In the genomic region with DNA sequence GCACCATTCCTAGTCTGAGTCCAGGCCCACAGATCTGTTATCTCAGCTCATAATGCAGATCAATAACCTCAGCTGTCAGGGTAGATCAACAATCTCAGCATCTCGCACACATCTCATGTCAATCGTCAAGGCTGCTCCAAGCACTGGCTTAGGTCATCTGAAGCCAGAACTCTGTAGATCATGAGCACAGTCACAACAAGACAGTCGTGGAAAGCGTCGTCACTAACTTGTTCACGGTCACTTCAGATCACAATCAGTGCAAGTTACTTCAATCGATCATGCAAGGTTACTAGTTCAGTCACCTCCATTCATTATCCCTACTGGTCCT, we compare ENCODE assay signal across 8 cellular contexts.
A peak's percentile ranks its signal among the peaks of the same experiment; 100 is the strongest.
DNase-seq lines count a peak whose midpoint lies in the region; ATAC-seq, FAIRE-seq and TF ChIP-seq lines count a peak whose summit lies in the region.

No MANE protein-coding gene starts in this region.

- no peaks in the 10 kb centered on the region for H3K36me3 ChIP-seq in skeletal muscle tissue (ENCODE audit: control insufficient read depth in 3 of 3, insufficient read depth in 3 of 3, low read length in 3 of 3)

- H3K4me3 ChIP-seq in skeletal muscle tissue (ENCODE audit: low read length in 3 of 3), result peak overlapping the region; percentile 93 to 100 (median 95)

- peaks cover 46% of the 10 kb centered on the region for H3K4me1 Mint-ChIP-seq in activated CD8-positive, alpha-beta memory T cell treated with anti-CD3 and anti-CD28 coated beads, Interleukin-2, amount 10 ng/mL, durations not matched to agents 7 days and 5 days
- H3K4me1 Mint-ChIP-seq in T-helper 1 cell treated with Interleukin-12 subunit alpha and Interleukin-12 subunit beta and Interleukin-4 antibody, amounts not matched to agents 30 μg/mL and 1 μg/mL, for 36 hours (ENCODE audit: low read depth), result peaks cover 35% of the 10 kb centered on the region
- peaks cover 32% of the 10 kb centered on the region for H3K4me1 Mint-ChIP-seq in glutamatergic neuron (ENCODE audit: low read depth, unreplicated experiment)

- H3K27ac ChIP-seq in skeletal muscle tissue (ENCODE audit: low read depth, low read length), result peak overlapping the region; percentile 95

- ATAC-seq in activated CD8-positive, alpha-beta memory T cell treated with anti-CD3 and anti-CD28 coated beads, Interleukin-2, amount 10 ng/mL, durations not matched to agents 7 days and 5 days, result no peak
- ATAC-seq in HG02970 (IDR thresholded peaks at IDR 0.05; ENCODE audit: low FRiP score, unreplicated experiment), result no peak

- H3K36me3 Mint-ChIP-seq in activated CD8-positive, alpha-beta memory T cell treated with anti-CD3 and anti-CD28 coated beads, Interleukin-2, amount 10 ng/mL, durations not matched to agents 7 days and 5 days, result peaks cover 8% of the 10 kb centered on the region
- H3K36me3 Mint-ChIP-seq in T-helper 1 cell treated with Interleukin-12 subunit alpha and Interleukin-12 subunit beta and Interleukin-4 antibody, amounts not matched to agents 30 μg/mL and 1 μg/mL, for 36 hours (ENCODE audit: low read depth), result peaks cover 12% of the 10 kb centered on the region
- no peaks in the 10 kb centered on the region for H3K36me3 Mint-ChIP-seq in glutamatergic neuron (ENCODE audit: unreplicated experiment)

- peaks cover 43 to 48% (median 45%) of the 10 kb centered on the region in 3 donors for H3K4me1 ChIP-seq in skeletal muscle tissue (ENCODE audit: control insufficient read depth in 3 of 3, insufficient read depth in 3 of 3, low read length in 3 of 3)

- H3K9ac ChIP-seq in skeletal muscle tissue (ENCODE audit: low read depth in 1 of 3, low read length in 3 of 3), result peak overlapping the region; percentile 80 to 90 (median 82)

- no peaks in the 10 kb centered on the region for H3K27me3 Mint-ChIP-seq in activated CD8-positive, alpha-beta memory T cell treated with anti-CD3 and anti-CD28 coated beads, Interleukin-2, amount 10 ng/mL, durations not matched to agents 7 days and 5 days
- H3K27me3 Mint-ChIP-seq in T-helper 1 cell treated with Interleukin-12 subunit alpha and Interleukin-12 subunit beta and Interleukin-4 antibody, amounts not matched to agents 30 μg/mL and 1 μg/mL, for 36 hours (ENCODE audit: low read depth), result peaks cover 5% of the 10 kb centered on the region
- peaks cover 20% of the 10 kb centered on the region for H3K27me3 Mint-ChIP-seq in glutamatergic neuron (ENCODE audit: unreplicated experiment)

- H3K9me3 Mint-ChIP-seq in activated CD8-positive, alpha-beta memory T cell treated with anti-CD3 and anti-CD28 coated beads, Interleukin-2, amount 10 ng/mL, durations not matched to agents 7 days and 5 days (ENCODE audit: low read depth), result no peaks in the 10 kb centered on the region
- no peaks in the 10 kb centered on the region for H3K9me3 Mint-ChIP-seq in T-helper 1 cell treated with Interleukin-12 subunit alpha and Interleukin-12 subunit beta and Interleukin-4 antibody, amounts not matched to agents 30 μg/mL and 1 μg/mL, for 36 hours
- peaks cover 26% of the 10 kb centered on the region for H3K9me3 Mint-ChIP-seq in glutamatergic neuron (ENCODE audit: unreplicated experiment)

- H3K9me3 ChIP-seq in skeletal muscle tissue (ENCODE audit: control insufficient read depth in 3 of 3, low read length in 3 of 3), result no peaks in the 10 kb centered on the region

- DNase-seq in activated CD8-positive, alpha-beta memory T cell treated with anti-CD3 and anti-CD28 coated beads, Interleukin-2, amount 10 ng/mL, durations not matched to agents 7 days and 5 days, result no peak
- no peak for DNase-seq in activated CD8-positive, alpha-beta memory T cell treated with anti-CD3 and anti-CD28 coated beads for 24 hours
- DNase-seq in glutamatergic neuron (no peak), SW480 (ENCODE audit: low spot score) (no peak), RCC 7860 (ENCODE audit: low spot score) (no peak)

- peak overlapping the region; percentile 78 for H3K4me3 Mint-ChIP-seq in activated CD8-positive, alpha-beta memory T cell treated with anti-CD3 and anti-CD28 coated beads, Interleukin-2, amount 10 ng/mL, durations not matched to agents 7 days and 5 days
- peak overlapping the region; percentile 91 for H3K4me3 Mint-ChIP-seq in T-helper 1 cell treated with Interleukin-12 subunit alpha and Interleukin-12 subunit beta and Interleukin-4 antibody, amounts not matched to agents 30 μg/mL and 1 μg/mL, for 36 hours
- H3K4me3 Mint-ChIP-seq in glutamatergic neuron (ENCODE audit: unreplicated experiment), result peak overlapping the region; percentile 93

- CTCF ChIA-PET in activated CD8-positive, alpha-beta memory T cell treated with anti-CD3 and anti-CD28 coated beads, Interleukin-2, amount 10 ng/mL, durations not matched to agents 7 days and 5 days (lab: Charles Lee), result interaction anchor here (1.4 kb wide), 1 partner anchor 17 kb away, joined by 3 read pairs; no protein-coding TSS in a partner anchor

- FAIRE-seq in RCC 7860 (lab: Jason Lieb, UNC), result no peak

- H3K27me3 ChIP-seq in skeletal muscle tissue (ENCODE audit: control insufficient read depth in 3 of 3, insufficient read depth in 3 of 3, low read length in 3 of 3), result no peaks in the 10 kb centered on the region

- H3K27ac Mint-ChIP-seq in activated CD8-positive, alpha-beta memory T cell treated with anti-CD3 and anti-CD28 coated beads, Interleukin-2, amount 10 ng/mL, durations not matched to agents 7 days and 5 days, result peak overlapping the region; percentile 57
- H3K27ac Mint-ChIP-seq in T-helper 1 cell treated with Interleukin-12 subunit alpha and Interleukin-12 subunit beta and Interleukin-4 antibody, amounts not matched to agents 30 μg/mL and 1 μg/mL, for 36 hours, result peak overlapping the region; percentile 16
- peak overlapping the region; percentile 98 for H3K27ac Mint-ChIP-seq in glutamatergic neuron (ENCODE audit: unreplicated experiment)

- no peak for TF ChIP-seq CTCF in glutamatergic neuron (IDR thresholded peaks at IDR 0.05; ENCODE audit: partially characterized antibody, unreplicated experiment)

Comparison
In these comparisons a context has a peak if more than half of its experiments do, and no peak if none do; other contexts are left out.
1. H3K27ac Mint-ChIP-seq: peak in every context shown above with its lines; median percentile 98 in glutamatergic neuron; 57 in activated CD8-positive, alpha-beta memory T cell treated with anti-CD3 and anti-CD28 coated beads, Interleukin-2, amount 10 ng/mL, durations not matched to agents 7 days and 5 days; 16 in T-helper 1 cell treated with Interleukin-12 subunit alpha and Interleukin-12 subunit beta and Interleukin-4 antibody, amounts not matched to agents 30 μg/mL and 1 μg/mL, for 36 hours.